In the genomic region with DNA sequence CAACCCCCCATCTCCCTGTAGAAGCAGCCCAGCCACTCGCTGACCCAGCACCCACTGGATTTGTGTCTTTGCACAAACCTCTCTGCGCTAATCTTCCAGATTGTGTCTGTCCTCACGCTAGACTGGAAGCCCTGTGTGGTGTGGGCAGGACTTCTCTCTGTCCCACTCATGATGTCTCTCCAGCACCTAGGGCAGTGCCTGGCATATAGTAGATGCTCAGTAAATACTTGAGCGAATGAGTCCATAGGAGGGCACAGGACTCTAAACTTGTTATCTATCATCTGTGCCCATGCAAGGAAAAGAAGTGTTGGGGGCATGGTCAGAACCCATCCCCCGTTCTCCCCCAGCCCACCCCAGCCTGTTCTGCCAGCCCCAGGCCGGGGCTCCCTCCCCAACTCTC, we compare ENCODE assay signal across 28 cellular contexts. TPM values are rescaled to one million over a fixed set of nuclear protein-coding genes. Genes with fewer than 3 reads are reported as not detected.
DNase-seq lines count a peak whose midpoint lies in the region; ATAC-seq, FAIRE-seq and TF ChIP-seq lines count a peak whose summit lies in the region.
"Had no signal": no experiment of that assay in that cellular context is flagged by ENCODE, and none has a peak within 500 bp of the region (broad histone marks: within the 10 kb centered on the region; RNA-seq: fewer than 3 reads in every experiment).

No MANE protein-coding gene starts in this region.

- H3K9me3 Mint-ChIP-seq in neural progenitor cell: no peaks in the 10 kb centered on the region
- H3K9me3 Mint-ChIP-seq: activated CD4-positive, alpha-beta memory T cell treated with anti-CD3 and anti-CD28 coated beads for 36 hours; activated naive CD4-positive, alpha-beta T cell treated with anti-CD3 and anti-CD28 coated beads, Interleukin-2, amount 10 ng/mL, durations not matched to agents 7 days and 5 days; naive B cell; stimulated activated memory B cell treated with anti-CD40 and anti-IgM and Interleukin-4, amounts not matched to agents 10 μg/mL and 1 μg/mL and 100 μg/mL, for 72 hours had no signal

- no peaks in the 10 kb centered on the region for H3K36me3 ChIP-seq in left ventricle myocardium inferior
- H3K36me3 ChIP-seq in mammary epithelial cell (ENCODE audit: insufficient read depth, low read length): no peaks in the 10 kb centered on the region
- H3K36me3 ChIP-seq in neural progenitor cell: no peaks in the 10 kb centered on the region
- H3K36me3 ChIP-seq: adrenal gland, brain microvascular endothelial cell had no signal

- peak overlapping the region; percentile 94 for H3K27ac Mint-ChIP-seq in neural progenitor cell
- H3K27ac Mint-ChIP-seq: activated CD4-positive, alpha-beta memory T cell treated with anti-CD3 and anti-CD28 coated beads for 36 hours; activated naive CD4-positive, alpha-beta T cell treated with anti-CD3 and anti-CD28 coated beads, Interleukin-2, amount 10 ng/mL, durations not matched to agents 7 days and 5 days had no signal

- DNase-seq in left ventricle myocardium inferior (no peak), left ventricle myocardium superior (no peak), mammary epithelial cell (no peak), neural progenitor cell (ENCODE audit: low spot score) (no peak), urothelium cell line (ENCODE audit: low spot score) (no peak), GM20000 (ENCODE audit: low spot score) (no peak), head of caudate nucleus (no peak), D341Med (ENCODE audit: low spot score) (no peak)
- DNase-seq: activated CD4-positive, alpha-beta memory T cell treated with anti-CD3 and anti-CD28 coated beads for 36 hours; activated CD4-positive, alpha-beta T cell treated with anti-CD3 and anti-CD28 coated beads for 1 hour; activated CD8-positive, alpha-beta memory T cell treated with anti-CD3 and anti-CD28 coated beads, Interleukin-2, amount 50 U/mL, for 48 hours; activated naive CD4-positive, alpha-beta T cell treated with anti-CD3 and anti-CD28 coated beads, Interleukin-2, amount 10 ng/mL, durations not matched to agents 7 days and 5 days; adrenal gland; brain microvascular endothelial cell; DND-41; effector CD4-positive, alpha-beta T cell; GF-D8; GM23248; naive B cell; NCI-H1092 treated with DMSO at 0.1 percent for 48 hours; NCI-H187; NCI-H524; occipital lobe; PC-3; SHP77; T-helper 2 cell had no signal

- FAIRE-seq in urothelium cell line (lab: Jason Lieb, UNC): peak; percentile 40
- FAIRE-seq: A204.1 had no signal

- WGBS in mammary epithelial cell (ENCODE audit: low coverage, missing lambda C conversion rate): 100% methylated on average over 3 of the region's 6 CpGs

- H3K4me1 ChIP-seq in left ventricle myocardium inferior (peaks cover 63% of the 10 kb centered on the region), mammary epithelial cell (ENCODE audit: insufficient read depth, low read length) (peaks cover 53% of the 10 kb centered on the region), neural progenitor cell (peaks cover 9% of the 10 kb centered on the region)

- in situ Hi-C loops in mammary epithelial cell (cut with MboI; ENCODE audit: low sequenced_read_pairs in 2 of 2): no loop called here

- peaks cover 11% of the 10 kb centered on the region for H3K27me3 Mint-ChIP-seq in neural progenitor cell (ENCODE audit: insufficient read depth, low read depth)

- H3K9me3 ChIP-seq in left ventricle myocardium inferior (replicated peaks) (no peaks in the 10 kb centered on the region), mammary epithelial cell (replicated peaks; ENCODE audit: insufficient read depth, low read length) (no peaks in the 10 kb centered on the region), neural progenitor cell (ENCODE audit: low read depth) (no peaks in the 10 kb centered on the region)
- H3K9me3 ChIP-seq: adrenal gland had no signal

- H3K27me3 ChIP-seq in left ventricle myocardium inferior (ENCODE audit: low read depth) (no peaks in the 10 kb centered on the region), mammary epithelial cell (ENCODE audit: insufficient read depth, low read length) (no peaks in the 10 kb centered on the region), neural progenitor cell (no peaks in the 10 kb centered on the region)
- H3K27me3 ChIP-seq: adrenal gland, brain microvascular endothelial cell had no signal

- no peak overlapping the region for H3K9ac ChIP-seq in mammary epithelial cell (ENCODE audit: insufficient read depth, low read length)
- H3K9ac ChIP-seq in neural progenitor cell: no peak overlapping the region
- H3K9ac ChIP-seq: GM23248 had no signal

- ATAC-seq in left ventricle myocardium superior: no peak
- ATAC-seq: PC-3; stimulated activated memory B cell treated with anti-CD40 and anti-IgM and Interleukin-4, amounts not matched to agents 10 μg/mL and 1 μg/mL and 100 μg/mL, for 72 hours had no signal

- H4K20me1 ChIP-seq in mammary epithelial cell (ENCODE audit: insufficient read depth, low read length) (no peaks in the 10 kb centered on the region), neural progenitor cell (ENCODE audit: low read depth) (no peaks in the 10 kb centered on the region)

- dilution Hi-C loops in mammary epithelial cell (cut with HindIII; ENCODE audit: low sequenced_read_pairs): no loop called here

- H3K4me2 ChIP-seq in mammary epithelial cell (ENCODE audit: insufficient read depth, low read depth, low read length) (no peak overlapping the region), neural progenitor cell (no peak overlapping the region)

- no peaks in the 10 kb centered on the region for H3K79me2 ChIP-seq in mammary epithelial cell (ENCODE audit: insufficient read depth, low read length)
- no peaks in the 10 kb centered on the region for H3K79me2 ChIP-seq in neural progenitor cell (ENCODE audit: low read depth)

- H3K27ac ChIP-seq in left ventricle myocardium inferior (replicated peaks) (peak overlapping the region; percentile 84), mammary epithelial cell (ENCODE audit: insufficient read depth, low read depth, low read length) (no peak overlapping the region), neural progenitor cell (no peak overlapping the region)
- H3K27ac ChIP-seq: brain microvascular endothelial cell, GM23248 had no signal

- peak overlapping the region; percentile 44 for H3K4me3 Mint-ChIP-seq in neural progenitor cell
- H3K4me3 Mint-ChIP-seq: activated CD4-positive, alpha-beta memory T cell treated with anti-CD3 and anti-CD28 coated beads for 36 hours; activated naive CD4-positive, alpha-beta T cell treated with anti-CD3 and anti-CD28 coated beads, Interleukin-2, amount 10 ng/mL, durations not matched to agents 7 days and 5 days; stimulated activated memory B cell treated with anti-CD40 and anti-IgM and Interleukin-4, amounts not matched to agents 10 μg/mL and 1 μg/mL and 100 μg/mL, for 72 hours had no signal

- BruUV-seq in mammary epithelial cell (replicated peaks; lab: Mats Ljungman, UMichigan): no TSS peak

- no peaks in the 10 kb centered on the region for H3K36me3 Mint-ChIP-seq in neural progenitor cell
- H3K36me3 Mint-ChIP-seq: activated CD4-positive, alpha-beta memory T cell treated with anti-CD3 and anti-CD28 coated beads for 36 hours; activated naive CD4-positive, alpha-beta T cell treated with anti-CD3 and anti-CD28 coated beads, Interleukin-2, amount 10 ng/mL, durations not matched to agents 7 days and 5 days; naive B cell; stimulated activated memory B cell treated with anti-CD40 and anti-IgM and Interleukin-4, amounts not matched to agents 10 μg/mL and 1 μg/mL and 100 μg/mL, for 72 hours had no signal

- H3K4me1 Mint-ChIP-seq in neural progenitor cell: peaks cover 51% of the 10 kb centered on the region
- H3K4me1 Mint-ChIP-seq: activated naive CD4-positive, alpha-beta T cell treated with anti-CD3 and anti-CD28 coated beads, Interleukin-2, amount 10 ng/mL, durations not matched to agents 7 days and 5 days had no signal

- H3F3A ChIP-seq in neural progenitor cell (ENCODE audit: low read depth): peaks cover 21% of the 10 kb centered on the region

- peak overlapping the region; percentile 85 for H2AFZ ChIP-seq in mammary epithelial cell (ENCODE audit: low read depth, low read length)
- H2AFZ ChIP-seq in neural progenitor cell (replicated peaks): no peak overlapping the region
- H2AFZ ChIP-seq: GM23248 had no signal

- TF ChIP-seq CTCF in left ventricle myocardium inferior (IDR thresholded peaks at IDR 0.05; ENCODE audit: borderline replicate concordance) (no peak), mammary epithelial cell (conservative IDR thresholded peaks at IDR 0.05 in 1 of 2, IDR thresholded peaks at IDR 0.05 in 1 of 2; ENCODE audit: extremely low read depth in 1 of 2, insufficient read depth in 1 of 2, low read depth in 1 of 2, low read length in 2 of 2) (no peak), neural progenitor cell (IDR thresholded peaks at IDR 0.05) (no peak), GM20000 (IDR thresholded peaks at IDR 0.05; ENCODE audit: extremely low read depth, missing control alignments) (no peak)

- H3K4me3 ChIP-seq in left ventricle myocardium inferior (no peak overlapping the region), mammary epithelial cell (replicated peaks in 1 of 3; ENCODE audit: insufficient read depth in 1 of 3, low read depth in 2 of 3, low read length in 3 of 3) (no peak overlapping the region), neural progenitor cell (no peak overlapping the region)
- H3K4me3 ChIP-seq: adrenal gland, GM23248 had no signal

- intact Hi-C loops in left ventricle myocardium inferior (cut with micrococcal nuclease) (no loop called here), left ventricle myocardium superior (cut with micrococcal nuclease) (loop anchor here (10.0 kb wide), 1 partner anchor 62 kb away; no protein-coding TSS in a partner anchor), mammary epithelial cell (cut with micrococcal nuclease) (no loop called here), head of caudate nucleus (cut with DNase I) (no loop called here)

- CTCF ChIA-PET in mammary epithelial cell (lab: Charles Lee; ENCODE audit: low non-redundant PET): no interaction called here

RNA-seq across cellular contexts. Expression of a gene that starts 22.9 kb away (rescaled TPM):
- total RNA-seq in left ventricle myocardium inferior (325 TPM), left ventricle myocardium superior (319 TPM), mammary epithelial cell (1,000 to 10,000 TPM; 1,970 to 2,165 TPM), neural progenitor cell (ENCODE audit: low replicate concordance) (3,021 and 4,709 TPM in 2 replicates)
- 3,548 TPM for polyA plus RNA-seq in mammary epithelial cell
- 1,634 TPM for polyA minus RNA-seq in mammary epithelial cell

RNA-seq across cellular contexts. Expression of a gene that starts 51.8 kb away (rescaled TPM):
- 17.2 TPM for total RNA-seq in left ventricle myocardium inferior
- 19.9 TPM for total RNA-seq in left ventricle myocardium superior
- total RNA-seq in mammary epithelial cell: 10 to 100 TPM; 11.2 to 29.2 TPM
- polyA plus RNA-seq in mammary epithelial cell: 9.1 TPM
- polyA minus RNA-seq in mammary epithelial cell: 32.0 TPM
- total RNA-seq in neural progenitor cell (ENCODE audit: low replicate concordance): 0.15 and 0.65 TPM in 2 replicates
- total RNA-seq: GM23248 had no signal

RNA-seq across cellular contexts. Expression of a gene that starts 53.3 kb away (rescaled TPM):
- total RNA-seq in left ventricle myocardium inferior (37.7 TPM), left ventricle myocardium superior (41.3 TPM), mammary epithelial cell (1 to 10 TPM in 1 of 2 donors, under 1 TPM in 1; 0.89 to 1.5 TPM), neural progenitor cell (ENCODE audit: low replicate concordance) (11.0 and 26.9 TPM in 2 replicates)
- polyA plus RNA-seq in mammary epithelial cell: 0.23 TPM
- not detected for polyA minus RNA-seq in mammary epithelial cell
- total RNA-seq: activated CD4-positive, alpha-beta memory T cell treated with anti-CD3 and anti-CD28 coated beads for 36 hours had no signal
